8 cellular contexts compared by ENCODE assay signal in genomic region chr1:197146108-197147095, GRCh38. TPM values are rescaled to one million over a fixed set of nuclear protein-coding genes. Genes with fewer than 3 reads are reported as not detected.
DNase-seq lines count a peak whose midpoint lies in the region; ATAC-seq, FAIRE-seq and TF ChIP-seq lines count a peak whose summit lies in the region.

TSS of gene ASPM (minus strand) at chr1:197146669. CDS start at chr1:197146437, 232 bp downstream.

- H3K27ac ChIP-seq in prostate gland, result no peak within 1 kb of the TSS

- TF ChIP-seq POLR2A in prostate gland (IDR thresholded peaks at IDR 0.05), result no peak

- H3K36me3 ChIP-seq in prostate gland, result no peaks in the 10 kb centered on the region

- ATAC-seq in GM18502 (IDR thresholded peaks at IDR 0.05; ENCODE audit: poor library complexity, unreplicated experiment) (peak; percentile 98), HG02943 (IDR thresholded peaks at IDR 0.05; ENCODE audit: low read depth, unreplicated experiment) (peak; percentile 99), T-helper 17 cell (peak; percentile 98), left ventricle myocardium superior (peak; percentile 100)

- peak within 1 kb of the TSS; percentile 99 for H3K4me3 Mint-ChIP-seq in T-helper 17 cell

- peak within 1 kb of the TSS; percentile 92 for H3K27ac Mint-ChIP-seq in T-helper 17 cell

- peak within 1 kb of the TSS; percentile 49 to 51 for H3K4me3 ChIP-seq in prostate gland

- intact Hi-C loops in left ventricle myocardium superior (cut with micrococcal nuclease), result no loop called here
- intact Hi-C loops in prostate gland (cut with DNase I), result no loop called here

- no peaks in the 10 kb centered on the region for H3K9me3 ChIP-seq in T-helper 17 cell (ENCODE audit: control insufficient read depth, low read length, poor library complexity, severe bottlenecking)
- H3K9me3 ChIP-seq in prostate gland, result no peaks in the 10 kb centered on the region

- no peak for TF ChIP-seq CTCF in prostate gland (IDR thresholded peaks at IDR 0.05)

- H3K4me1 Mint-ChIP-seq in T-helper 17 cell, result peaks cover 17% of the 10 kb centered on the region

- no peaks in the 10 kb centered on the region for H3K27me3 ChIP-seq in prostate gland (replicated peaks; ENCODE audit: insufficient read depth)

- WGBS in prostate gland, result under 1% methylated on average over 57 of the region's 67 CpGs

- peak; percentile 73 to 76 for DNase-seq in NCI-H187 (lab: John Stamatoyannopoulos, UW)
- DNase-seq in T-helper 17 cell, result peak; percentile 85 to 92 (median 92)
- peak; percentile 20 to 95 (median 82) for DNase-seq in amygdala (lab: John Stamatoyannopoulos, UW)
- peak; percentile 95 for DNase-seq in left ventricle myocardium superior
- DNase-seq in prostate gland (ENCODE audit: low spot score), result peak; percentile 93
- DNase-seq in urothelium cell line (ENCODE audit: low spot score), result peak; percentile 87

- no peak for FAIRE-seq in urothelium cell line (lab: Jason Lieb, UNC)

- peaks cover 4% of the 10 kb centered on the region for H3K36me3 Mint-ChIP-seq in T-helper 17 cell (ENCODE audit: low read depth)

- no peaks in the 10 kb centered on the region for H3K4me1 ChIP-seq in prostate gland (replicated peaks)

- H3K27me3 Mint-ChIP-seq in T-helper 17 cell, result no peaks in the 10 kb centered on the region

RNA-seq across cellular contexts. Expression of gene ASPM, which starts in this region (rescaled TPM):
- under 1 TPM; 0.62 to 0.91 TPM for total RNA-seq in T-helper 17 cell
- 0.40 TPM for total RNA-seq in left ventricle myocardium superior
- 1 to 10 TPM; 1.8 to 5.1 TPM for total RNA-seq in prostate gland

Comparison
In these comparisons a context has a peak if more than half of its experiments do, and no peak if none do; other contexts are left out.
1. Peak in DNase-seq and ATAC-seq in T-helper 17 cell; RNA of the gene not detected or under 1 TPM.
2. Peak in DNase-seq and ATAC-seq in left ventricle myocardium superior; RNA of the gene not detected or under 1 TPM.